8 cellular contexts compared by ENCODE assay signal in genomic region chr11:67428052-67429001, GRCh38. TPM values are rescaled to one million over a fixed set of nuclear protein-coding genes. Genes with fewer than 3 reads are reported as not detected.
DNase-seq lines count a peak whose midpoint lies in the region; ATAC-seq and TF ChIP-seq lines count a peak whose summit lies in the region.

RPS6KB2 (plus strand) TSS chr11:67428494; CDS start chr11:67428546, 52 bp downstream.

- intact Hi-C loops in adrenal gland (cut with DNase I) (no loop called here), heart left ventricle (cut with DNase I) (loop anchor here in 5 of 10 donors (1.0 to 5.0 kb wide), 5 partner anchors 14 to 79 kb away; partner anchors contain the start of genes CDK2AP2 (in 2 of the 5), PITPNM1 (in 2 of the 5), CORO1B (in 1 of the 5) and TMEM134 (in 1 of the 5))

- peak within 1 kb of the TSS; percentile 93 for H3K4me3 Mint-ChIP-seq in type B pancreatic cell

- peak within 1 kb of the TSS; percentile 84 for H3K27ac Mint-ChIP-seq in type B pancreatic cell

- H3K4me3 ChIP-seq in GM12865 (ENCODE audit: low read depth, low read length) (peak within 1 kb of the TSS; percentile 91), adrenal gland (peak within 1 kb of the TSS; percentile 35 to 98 (median 77)), heart left ventricle (peak within 1 kb of the TSS; percentile 58 to 94 (median 80))

- no peaks in the 10 kb centered on the region for H3K36me3 Mint-ChIP-seq in type B pancreatic cell

- H3K9me3 ChIP-seq in adrenal gland (replicated peaks in 1 of 3): no peaks in the 10 kb centered on the region
- no peaks in the 10 kb centered on the region for H3K9me3 ChIP-seq in heart left ventricle

- H3K9me3 Mint-ChIP-seq in type B pancreatic cell: no peaks in the 10 kb centered on the region

- ATAC-seq in HG02798 (IDR thresholded peaks at IDR 0.05; ENCODE audit: poor library complexity, unreplicated experiment): peak; percentile 91
- ATAC-seq in heart left ventricle: peak; percentile 90 to 96 (median 94)

- TF ChIP-seq POLR2A in adrenal gland (IDR thresholded peaks at IDR 0.05) (peak; percentile 92 to 94), heart left ventricle (IDR thresholded peaks at IDR 0.05) (peak; percentile 54 to 93)

- H3K36me3 ChIP-seq in adrenal gland (replicated peaks in 1 of 2) (peaks cover 0 to 23% of the 10 kb centered on the region in 2 donors), heart left ventricle (peaks cover 0 to 40% (median 32%) of the 10 kb centered on the region in 9 donors)

- 0% methylated on average over 47 to 68 of the region's 68 CpGs for WGBS in adrenal gland, 4 donors
- 0 to 1% (median 1%) methylated on average over 64 to 68 of the region's 68 CpGs for WGBS in heart left ventricle, 4 donors

- DNase-seq in GM12865 (ENCODE audit: low read depth): peak; percentile 98
- DNase-seq in NCI-H146 (lab: John Stamatoyannopoulos, UW): peak; percentile 99
- peak; percentile 96 to 99 (median 97) for DNase-seq in T-helper 1 cell
- peak; percentile 98 to 100 (median 99) for DNase-seq in adrenal gland
- peak; percentile 98 to 99 (median 99) for DNase-seq in heart left ventricle
- DNase-seq in pons (ENCODE audit: low spot score): peak; percentile 97
- DNase-seq in type B pancreatic cell (ENCODE audit: extremely low spot score, unreplicated experiment): peak; percentile 98

- H3K27me3 ChIP-seq in adrenal gland (no peaks in the 10 kb centered on the region), heart left ventricle (no peaks in the 10 kb centered on the region)

- H3K4me1 Mint-ChIP-seq in type B pancreatic cell (ENCODE audit: unreplicated experiment): peaks cover 8% of the 10 kb centered on the region

- TF ChIP-seq CTCF in GM12865 (IDR thresholded peaks at IDR 0.05; ENCODE audit: insufficient read depth, low read depth, low read length, missing control alignments) (no peak), adrenal gland (IDR thresholded peaks at IDR 0.05) (peak in 1 of 6 experiments; percentile 2), heart left ventricle (IDR thresholded peaks at IDR 0.05) (peak in 1 of 12 donors; percentile 15), type B pancreatic cell (conservative IDR thresholded peaks at IDR 0.05) (no peak)

- H3K27ac ChIP-seq in adrenal gland (peak within 1 kb of the TSS; percentile 73 to 94 (median 84)), heart left ventricle (peak within 1 kb of the TSS; percentile 76 to 96 (median 88))

- H3K4me1 ChIP-seq in adrenal gland (replicated peaks in 1 of 2): peaks cover 15% of the 10 kb centered on the region in 2 donors
- peaks cover 7 to 23% (median 14%) of the 10 kb centered on the region in 12 donors for H3K4me1 ChIP-seq in heart left ventricle

- H3K27me3 Mint-ChIP-seq in type B pancreatic cell: no peaks in the 10 kb centered on the region

RNA-seq across cellular contexts. Expression of gene RPS6KB2, which starts in this region (rescaled TPM):
- total RNA-seq in adrenal gland: 10 to 100 TPM; 37.4 to 96.6 (median 50.0) TPM
- polyA plus RNA-seq in adrenal gland: 100 to 1,000 TPM in 1 of 3 donors, 10 to 100 TPM in 2; 36.6 to 111 (median 78.6) TPM
- 10 to 100 TPM; 19.3 to 32.8 (median 25.2) TPM for total RNA-seq in heart left ventricle
- polyA plus RNA-seq in heart left ventricle: 10 to 100 TPM; 33.3 to 36.0 TPM
- total RNA-seq in type B pancreatic cell (ENCODE audit: low replicate concordance): 55.5 and 57.0 TPM in 2 replicates

Comparison
In these comparisons a context has a peak if more than half of its experiments do, and no peak if none do; other contexts are left out.
1. Peak in every context shown above with its lines: DNase-seq, ATAC-seq, H3K4me3 ChIP-seq and H3K27ac ChIP-seq.